ENCODE assay signal across 23 cellular contexts in the genomic region with DNA sequence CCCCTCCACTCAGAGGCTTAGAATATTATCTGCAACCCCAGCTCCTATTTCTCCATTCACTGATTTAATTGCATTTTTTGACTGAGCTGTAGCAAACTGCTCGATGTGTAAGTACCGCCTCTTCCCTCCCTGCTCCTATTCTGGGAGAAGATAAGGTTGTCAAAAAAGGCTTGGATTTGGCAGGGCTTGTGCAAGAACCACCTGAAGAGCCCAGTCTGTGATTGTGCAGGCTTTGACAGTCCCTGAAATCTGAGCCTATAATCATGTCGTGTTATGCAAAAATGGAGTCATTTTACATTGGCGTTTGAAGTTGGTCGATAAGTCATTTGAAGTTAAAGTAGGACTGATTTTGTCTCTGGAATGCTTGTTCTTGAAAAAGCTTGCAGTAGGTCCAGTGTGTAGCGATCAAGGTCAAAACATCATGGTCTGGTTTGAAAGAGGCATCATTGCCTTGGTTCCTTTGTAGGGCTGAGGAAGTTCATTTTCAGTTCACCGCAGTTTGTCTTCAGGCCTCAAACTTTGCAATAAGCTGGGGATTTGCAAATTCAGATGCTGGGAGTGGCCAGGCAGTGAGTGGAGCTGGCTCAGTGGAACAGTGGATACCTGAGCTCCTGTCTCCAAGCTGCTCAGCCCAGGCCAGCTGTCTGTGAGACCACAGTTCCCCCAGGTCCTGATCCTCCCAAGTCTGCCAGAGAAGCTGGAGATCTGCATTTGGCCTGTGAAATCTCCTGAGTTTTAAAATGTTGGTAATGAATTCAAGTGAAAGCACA.
DNase-seq lines count a peak whose midpoint lies in the region; ATAC-seq and TF ChIP-seq lines count a peak whose summit lies in the region.
"Had no signal": no experiment of that assay in that cellular context is flagged by ENCODE, and none has a peak within 500 bp of the region (broad histone marks: within the 10 kb centered on the region; RNA-seq: fewer than 3 reads in every experiment).

No MANE protein-coding gene starts in this region.

- no peaks in the 10 kb centered on the region for H3K27me3 ChIP-seq in AG04450 (ENCODE audit: control insufficient read depth, insufficient read depth, low read length)
- H3K27me3 ChIP-seq: uterus had no signal

- peaks cover 55% of the 10 kb centered on the region for H3K4me1 Mint-ChIP-seq in mesothelial cell of epicardium
- H3K4me1 Mint-ChIP-seq: natural killer cell had no signal

- peak overlapping the region; percentile 95 for H3K27ac Mint-ChIP-seq in mesothelial cell of epicardium
- H3K27ac Mint-ChIP-seq: effector memory CD8-positive, alpha-beta T cell; natural killer cell had no signal

- H3K4me3 Mint-ChIP-seq in mesothelial cell of epicardium, result peak overlapping the region; percentile 41
- H3K4me3 Mint-ChIP-seq: effector memory CD8-positive, alpha-beta T cell; natural killer cell had no signal

- in situ Hi-C loops in KBM-7 (cut with MboI; ENCODE audit: low pct_unique_long_range_greater_than_20kb, low sequenced_read_pairs), result no loop called here

- DNase-seq in AG04450 (ENCODE audit: low read depth, low spot score) (no peak), NCI-H2107 treated with DMSO at 0.1 percent for 48 hours (lab: John Stamatoyannopoulos, UW; ENCODE audit: unreplicated experiment) (peak; percentile 58), choroid plexus epithelial cell (ENCODE audit: low read depth) (peak; percentile 24), mesothelial cell of epicardium (ENCODE audit: low spot score in 2 of 2, unreplicated experiment in 2 of 2) (no peak), KBM-7 (no peak)
- DNase-seq in effector CD8-positive, alpha-beta T cell (lab: John Stamatoyannopoulos, UW), result no peak
- DNase-seq in stimulated activated CD4-positive, alpha-beta T cell treated with anti-CD3 and anti-CD28 coated beads, Interleukin-4, amount 100 ng/mL, for 24 hours, result no peak
- DNase-seq: ACHN; activated gamma-delta T cell treated with Interleukin-2 at 50 U/mL for 16 hours; amygdala; cerebellar nuclear complex; effector memory CD8-positive, alpha-beta T cell; GDM1; mammary epithelial cell; natural killer cell; NCI-H1436; NCI-H226; SHP77; T-helper 1 cell; uterus had no signal

- POLR2A ChIA-PET in AG04450 (lab: Yijun Ruan, JAX), result no interaction called here

- ATAC-seq in HG03442 (IDR thresholded peaks at IDR 0.05; ENCODE audit: unreplicated experiment), result no peak
- ATAC-seq: effector memory CD8-positive, alpha-beta T cell; GM12878; natural killer cell had no signal

- H3K9me3 ChIP-seq in AG04450 (ENCODE audit: control insufficient read depth, insufficient read depth, low read length), result no peaks in the 10 kb centered on the region; the same call in 1 of the 2 replicates
- H3K9me3 ChIP-seq: uterus had no signal

- peak overlapping the region; percentile 21 for H3K27ac ChIP-seq in AG04450 (ENCODE audit: low read depth, low read length)
- H3K27ac ChIP-seq: C4-2B, uterus had no signal

- CTCF ChIA-PET in AG04450 (lab: Charles Lee), result interaction anchor here (0.6 to 1.0 kb wide), 2 partner anchors 21 to 234 kb away, joined by 3 to 6 read pairs; no protein-coding TSS in a partner anchor

- no peaks in the 10 kb centered on the region for H3K9me3 Mint-ChIP-seq in mesothelial cell of epicardium
- H3K9me3 Mint-ChIP-seq: effector memory CD8-positive, alpha-beta T cell; natural killer cell had no signal

- no peak overlapping the region for H3K4me3 ChIP-seq in AG04450 (ENCODE audit: low read depth, low read length)
- H3K4me3 ChIP-seq in choroid plexus epithelial cell (ENCODE audit: low read depth, low read length), result no peak overlapping the region
- H3K4me3 ChIP-seq: GM12878, uterus had no signal

- H3K36me3 Mint-ChIP-seq in mesothelial cell of epicardium, result peaks cover 3% of the 10 kb centered on the region
- H3K36me3 Mint-ChIP-seq: natural killer cell had no signal

- TF ChIP-seq CTCF in AG04450 (IDR thresholded peaks at IDR 0.05; ENCODE audit: low read depth, low read length) (no peak), choroid plexus epithelial cell (conservative IDR thresholded peaks at IDR 0.05; ENCODE audit: low read depth, low read length) (no peak), mesothelial cell of epicardium (IDR thresholded peaks at IDR 0.05; ENCODE audit: unreplicated experiment) (no peak)

- H3K27me3 Mint-ChIP-seq in mesothelial cell of epicardium (ENCODE audit: low read depth), result no peaks in the 10 kb centered on the region
- H3K27me3 Mint-ChIP-seq: effector memory CD8-positive, alpha-beta T cell had no signal

Comparison
In these comparisons a context has a peak if more than half of its experiments do, and no peak if none do; other contexts are left out.
1. DNase-seq: peak in NCI-H2107 treated with DMSO at 0.1 percent for 48 hours (single experiment) and choroid plexus epithelial cell (single experiment); none in AG04450 (single experiment), mesothelial cell of epicardium (0 of 2), effector CD8-positive, alpha-beta T cell (single experiment), KBM-7 (single experiment) and stimulated activated CD4-positive, alpha-beta T cell treated with anti-CD3 and anti-CD28 coated beads, Interleukin-4, amount 100 ng/mL, for 24 hours (single experiment).